30 cellular contexts compared by ENCODE assay signal in genomic region chr17:59069856-59070255, GRCh38.
"Had no signal": no experiment of that assay in that cellular context is flagged by ENCODE, and none has a peak within 500 bp of the region (broad histone marks: within the 10 kb centered on the region; RNA-seq: fewer than 3 reads in every experiment).

No MANE protein-coding gene starts in this region.

- H3K4me2 ChIP-seq: smooth muscle cell had no signal

- H3K9ac ChIP-seq: parathyroid adenoma had no signal

- H3K4me3 ChIP-seq: ovary, psoas muscle, skin epidermis, smooth muscle cell, spleen, suprapubic skin, testis, tibial artery, transverse colon, upper lobe of right lung, uterus had no signal

- H2AFZ ChIP-seq: parathyroid adenoma had no signal

- H3K79me2 ChIP-seq: parathyroid adenoma had no signal

- H3K9me3 ChIP-seq: neutrophil, ovary, psoas muscle, spleen, suprapubic skin, testis, tibial artery, transverse colon, upper lobe of right lung, uterus had no signal

- H3K27me3 ChIP-seq: neutrophil, ovary, spleen, suprapubic skin, testis, tibial artery, transverse colon, upper lobe of right lung, uterus had no signal

- ATAC-seq: naive thymus-derived CD8-positive, alpha-beta T cell; natural killer cell treated with Interleukin-12 subunit alpha and Interleukin-12 subunit beta and Interleukin-15 and Interleukin-18, amount 100 ng/mL, for 72 hours; psoas muscle; right cardiac atrium; sciatic nerve; stimulated activated memory B cell treated with anti-CD40 and anti-IgM and Interleukin-4, amounts not matched to agents 10 μg/mL and 1 μg/mL and 100 μg/mL, for 72 hours; stimulated activated naive CD8-positive, alpha-beta T cell treated with anti-CD3 and anti-CD28 coated beads, Interleukin-15, amount 100 ng/mL, for 72 hours; stimulated activated naive CD8-positive, alpha-beta T cell treated with anti-CD3 and anti-CD28 coated beads, Interleukin-15, Interleukin-2, amounts not matched to agents 100 U/mL and 50 U/mL, for 24 hours; upper lobe of right lung had no signal

- H3K4me1 ChIP-seq: parathyroid adenoma, psoas muscle, spleen, suprapubic skin, testis, tibial artery, transverse colon, upper lobe of right lung, uterus had no signal

- H3K27ac ChIP-seq: neutrophil, ovary, parathyroid adenoma, psoas muscle, skin epidermis, spleen, suprapubic skin, testis, tibial artery, transverse colon, upper lobe of right lung, uterus had no signal

- H3K36me3 ChIP-seq: ovary, uterus had no signal

- DNase-seq: naive thymus-derived CD8-positive, alpha-beta T cell; nephron progenitor cell; nucleus accumbens; ovary; posterior cingulate gyrus; psoas muscle; right cardiac atrium; spleen; stimulated activated CD4-positive, alpha-beta T cell treated with anti-CD3 and anti-CD28 coated beads, Interleukin-12 subunit alpha, Interleukin-12 subunit beta, amount 100 ng/mL, for 4 hours; stimulated activated CD4-positive, alpha-beta T cell treated with anti-CD3 and anti-CD28 coated beads, Interleukin-1b, Interleukin-23, amount 100 ng/mL, for 48 hours; stimulated activated CD4-positive, alpha-beta T cell treated with anti-CD3 and anti-CD28 coated beads, Interleukin-4, amount 100 ng/mL, for 1 hour; stimulated activated CD4-positive, alpha-beta T cell treated with anti-CD3 and anti-CD28 coated beads, Interleukin-4, amount 100 ng/mL, for 4 hours; stimulated activated CD8-positive, alpha-beta memory T cell treated with anti-CD3 and anti-CD28 coated beads, Interleukin-4, amount 100 ng/mL, for 48 hours; stimulated activated naive CD4-positive, alpha-beta T cell; stimulated activated naive CD8-positive, alpha-beta T cell treated with anti-CD3 and anti-CD28 coated beads, Interleukin-15, amount 100 ng/mL, for 72 hours; stimulated activated naive CD8-positive, alpha-beta T cell treated with anti-CD3 and anti-CD28 coated beads, Interleukin-15, Interleukin-2, amounts not matched to agents 100 U/mL and 50 U/mL, for 24 hours; substantia nigra; testis; tibial artery; transverse colon; upper lobe of right lung; uterus had no signal
